2 cellular contexts compared by ENCODE assay signal in the genomic region with DNA sequence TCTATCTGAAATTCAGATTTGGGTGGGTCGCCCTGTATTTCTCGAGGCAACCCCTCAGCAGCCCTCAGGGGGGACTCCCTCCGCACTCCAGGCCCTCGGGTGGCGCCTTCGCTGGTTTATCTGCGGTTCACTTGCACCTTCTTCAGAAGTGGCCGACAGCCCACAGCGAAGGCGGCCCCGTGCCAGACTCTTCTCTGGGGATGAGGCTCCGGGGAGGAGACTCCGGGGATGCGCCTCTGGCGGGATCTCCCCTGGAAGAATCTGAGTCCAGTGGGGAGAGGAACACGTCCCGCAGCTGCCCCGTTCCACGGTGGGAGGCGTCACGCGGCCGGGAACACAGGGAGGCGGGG.
TF ChIP-seq lines count a peak whose summit lies in the region.

No MANE protein-coding gene starts in this region.

TF ChIP-seq in A549, 52 proteins besides CTCF, POLR2A, EP300 and RAD21 (continued from another document):
- TF ChIP-seq KDM1A (IDR thresholded peaks at IDR 0.05; ENCODE audit: low read depth) (no peak), SMC3 (IDR thresholded peaks at IDR 0.05) (no peak), FOXS1 (CRISPR knock-in tag; IDR thresholded peaks at IDR 0.05) (no peak), RARB (CRISPR knock-in tag; IDR thresholded peaks at IDR 0.05) (no peak), MYC (IDR thresholded peaks at IDR 0.05; ENCODE audit: borderline replicate concordance, low read length) (no peak), HOXB5 (CRISPR knock-in tag; IDR thresholded peaks at IDR 0.05) (no peak), JUNB (IDR thresholded peaks at IDR 0.05) (no peak), ZSCAN20 (CRISPR knock-in tag; IDR thresholded peaks at IDR 0.05) (no peak)
- TF ChIP-seq, protein P1, sequence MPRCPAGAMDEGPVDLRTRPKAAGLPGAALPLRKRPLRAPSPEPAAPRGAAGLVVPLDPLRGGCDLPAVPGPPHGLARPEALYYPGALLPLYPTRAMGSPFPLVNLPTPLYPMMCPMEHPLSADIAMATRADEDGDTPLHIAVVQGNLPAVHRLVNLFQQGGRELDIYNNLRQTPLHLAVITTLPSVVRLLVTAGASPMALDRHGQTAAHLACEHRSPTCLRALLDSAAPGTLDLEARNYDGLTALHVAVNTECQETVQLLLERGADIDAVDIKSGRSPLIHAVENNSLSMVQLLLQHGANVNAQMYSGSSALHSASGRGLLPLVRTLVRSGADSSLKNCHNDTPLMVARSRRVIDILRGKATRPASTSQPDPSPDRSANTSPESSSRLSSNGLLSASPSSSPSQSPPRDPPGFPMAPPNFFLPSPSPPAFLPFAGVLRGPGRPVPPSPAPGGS (IDR thresholded peaks at IDR 0.05): no peak
- TF ChIP-seq, protein P2, sequence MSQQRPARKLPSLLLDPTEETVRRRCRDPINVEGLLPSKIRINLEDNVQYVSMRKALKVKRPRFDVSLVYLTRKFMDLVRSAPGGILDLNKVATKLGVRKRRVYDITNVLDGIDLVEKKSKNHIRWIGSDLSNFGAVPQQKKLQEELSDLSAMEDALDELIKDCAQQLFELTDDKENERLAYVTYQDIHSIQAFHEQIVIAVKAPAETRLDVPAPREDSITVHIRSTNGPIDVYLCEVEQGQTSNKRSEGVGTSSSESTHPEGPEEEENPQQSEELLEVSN (IDR thresholded peaks at IDR 0.05; ENCODE audit: borderline replicate concordance, low read depth): no peak

TF ChIP-seq in endothelial cell of umbilical vein, 7 proteins besides CTCF, POLR2A, EP300 and RAD21 (continued from another document):
- no peak for TF ChIP-seq GATA2 (IDR thresholded peaks at IDR 0.05; ENCODE audit: insufficient read depth, insufficient read length, low read depth, low read length)
- TF ChIP-seq JUN (IDR thresholded peaks at IDR 0.05; ENCODE audit: borderline replicate concordance, insufficient read depth, insufficient read length, low read depth): no peak
- TF ChIP-seq MYC (IDR thresholded peaks at IDR 0.05; ENCODE audit: low read depth, low read length): no peak
- no peak for TF ChIP-seq POLR2AphosphoS5 (IDR thresholded peaks at IDR 0.05; ENCODE audit: insufficient read depth, low read depth, low read length)
